17 cellular contexts compared by ENCODE assay signal in the genomic region with DNA sequence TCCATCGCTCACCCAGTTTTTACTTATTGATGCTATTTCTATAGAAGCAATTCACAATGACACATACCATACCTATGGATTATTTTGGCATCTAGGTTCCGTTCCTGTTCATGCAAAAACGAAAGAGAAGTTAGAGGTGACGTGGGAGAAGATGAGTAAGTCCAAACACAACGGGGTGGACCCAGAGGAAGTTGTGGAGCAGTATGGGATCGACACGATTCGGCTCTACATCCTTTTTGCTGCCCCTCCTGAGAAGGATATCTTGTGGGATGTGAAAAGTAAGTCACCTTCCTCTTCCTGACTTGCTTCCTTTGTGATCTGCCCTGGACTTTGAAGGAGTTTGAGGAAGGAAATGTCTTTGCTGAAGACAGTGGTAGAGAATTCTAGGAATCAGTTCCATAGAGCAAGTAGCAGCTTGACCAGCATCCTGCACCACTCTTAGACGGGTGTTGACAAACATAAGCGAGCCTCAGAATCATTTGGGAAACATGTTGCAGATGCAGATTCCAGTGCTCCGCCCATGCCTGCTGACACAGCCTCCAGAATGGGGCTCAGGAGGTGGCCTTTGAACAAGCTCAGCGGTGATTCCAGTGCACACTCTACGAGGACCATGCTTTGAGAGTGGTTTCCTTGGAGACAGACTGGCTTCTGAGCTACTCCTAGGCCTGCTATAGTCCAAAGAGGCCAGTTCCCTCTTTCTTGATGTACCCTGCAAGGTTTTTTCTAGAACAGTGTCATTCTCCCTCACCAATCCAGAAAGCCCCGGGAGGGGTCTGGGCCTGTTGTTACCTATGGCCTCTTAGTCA.
A peak's percentile ranks its signal among the peaks of the same experiment; 100 is the strongest.
DNase-seq lines count a peak whose midpoint lies in the region; ATAC-seq, FAIRE-seq and TF ChIP-seq lines count a peak whose summit lies in the region.
"Had no signal": no experiment of that assay in that cellular context is flagged by ENCODE, and none has a peak within 500 bp of the region (broad histone marks: within the 10 kb centered on the region; RNA-seq: fewer than 3 reads in every experiment).

No MANE protein-coding gene starts in this region.

- POLR2A ChIA-PET in AG04450 (lab: Yijun Ruan, JAX) (interaction anchor here (0.5 to 1.5 kb wide), 3 partner anchors 11 to 144 kb away, joined by 3 to 4 read pairs (median 3); no protein-coding TSS in a partner anchor), IMR-90 (lab: Charles Lee; ENCODE audit: unreplicated experiment) (no interaction called here), endothelial cell of umbilical vein (lab: Charles Lee) (no interaction called here)

- no peak overlapping the region; the same call in 1 of the 2 replicates for H3K18ac ChIP-seq in IMR-90 (ENCODE audit: low read depth, low read length)

- H3K4me3 ChIP-seq in AG04450 (ENCODE audit: low read depth, low read length), result no peak overlapping the region
- no peak overlapping the region for H3K4me3 ChIP-seq in IMR-90 (ENCODE audit: insufficient read depth, low read depth, low read length)
- no peak overlapping the region for H3K4me3 ChIP-seq in endothelial cell of umbilical vein (replicated peaks in 1 of 3; ENCODE audit: insufficient read depth in 1 of 3, low read depth in 1 of 3, low read length in 3 of 3)
- no peak overlapping the region for H3K4me3 ChIP-seq in osteoblast (ENCODE audit: insufficient read depth, low read length)
- H3K4me3 ChIP-seq: GM23338, PC-9 had no signal

- peaks cover 2 to 11% of the 10 kb centered on the region in 2 experiments; a peak in 2 of 4 replicates for H3K79me1 ChIP-seq in IMR-90 (ENCODE audit: low read depth in 1 of 2, low read length in 2 of 2)

- H2BK5ac ChIP-seq in IMR-90 (ENCODE audit: low read depth, low read length, poor library complexity, severe bottlenecking), result peak overlapping the region; percentile 15

- CTCF ChIA-PET in AG04450 (lab: Charles Lee), result interaction anchor here (0.6 to 2.1 kb wide), 5 partner anchors 8 to 174 kb away, joined by 3 to 15 read pairs (median 3); no protein-coding TSS in a partner anchor
- CTCF ChIA-PET in IMR-90 (lab: Yijun Ruan, JAX), result interaction anchor here (2.2 kb wide), 1 partner anchor 144 kb away, joined by 7 read pairs; no protein-coding TSS in a partner anchor
- CTCF ChIA-PET in endothelial cell of umbilical vein (lab: Charles Lee), result interaction anchor here (1.0 to 3.8 kb wide), 4 partner anchors 8 to 306 kb away, joined by 3 to 32 read pairs (median 14); no protein-coding TSS in a partner anchor

- no peak for DNase-seq in AG04450 (ENCODE audit: low read depth, low spot score)
- DNase-seq in IMR-90, result no peak
- DNase-seq in endothelial cell of umbilical vein (ENCODE audit: low read depth, low spot score), result no peak
- DNase-seq in osteoblast (ENCODE audit: insufficient read length, low spot score, missing footprints), result no peak
- no peak for DNase-seq in cortex of kidney (lab: John Stamatoyannopoulos, UW)
- no peak for DNase-seq in stimulated activated CD4-positive, alpha-beta T cell treated with anti-CD3 and anti-CD28 coated beads, Interleukin-4, amount 100 ng/mL, for 24 hours
- DNase-seq in amniotic stem cell (lab: John Stamatoyannopoulos, UW), result no peak
- DNase-seq: ACHN; BE2C; CD8-positive, alpha-beta T cell; NCI-H1092; NCI-H2107; NCI-H774; PC-9 had no signal

- BruUV-seq in IMR-90 (replicated peaks; lab: Mats Ljungman, UMichigan) (no TSS peak), endothelial cell of umbilical vein (replicated peaks; lab: Mats Ljungman, UMichigan) (no TSS peak)

- H3K56ac ChIP-seq in IMR-90 (ENCODE audit: extremely low read depth, insufficient read depth, low read length), result no peak overlapping the region

- H3K9me1 ChIP-seq in IMR-90 (ENCODE audit: insufficient read depth, low read length) (peaks cover 16% of the 10 kb centered on the region; the same call in 1 of the 2 replicates), endothelial cell of umbilical vein (replicated peaks; ENCODE audit: control insufficient read depth, extremely low read depth, insufficient read depth, low read length) (no peaks in the 10 kb centered on the region)

- no peak overlapping the region for H3K23ac ChIP-seq in IMR-90 (ENCODE audit: low read depth, low read length)

- no peak for TF ChIP-seq POLR2A in IMR-90 (IDR thresholded peaks at IDR 0.05; ENCODE audit: low read depth, low read length)
- no peak for TF ChIP-seq POLR2A in endothelial cell of umbilical vein (IDR thresholded peaks at IDR 0.05; ENCODE audit: low read depth, low read length)

- H3K14ac ChIP-seq in IMR-90 (replicated peaks; ENCODE audit: low read depth, low read length), result peak overlapping the region; percentile 69

- H2BK15ac ChIP-seq in IMR-90 (ENCODE audit: low read depth, low read length), result peak overlapping the region; percentile 26; the same call in 2 of the 3 replicates

- in situ Hi-C loops in IMR-90 (cut with MboI; ENCODE audit: low sequenced_read_pairs), result loop anchor here (10.0 kb wide), 1 partner anchor 559 kb away; no protein-coding TSS in a partner anchor

- H4K20me1 ChIP-seq in IMR-90 (ENCODE audit: insufficient read depth, low read length) (peaks cover 6% of the 10 kb centered on the region; the same call in 1 of the 2 replicates), endothelial cell of umbilical vein (replicated peaks; ENCODE audit: control insufficient read depth, extremely low read depth, insufficient read depth, low read length) (no peaks in the 10 kb centered on the region), osteoblast (ENCODE audit: insufficient read depth, low read length) (no peaks in the 10 kb centered on the region)

- TF ChIP-seq CTCF in AG04450 (IDR thresholded peaks at IDR 0.05; ENCODE audit: low read depth, low read length) (no peak), IMR-90 (conservative IDR thresholded peaks at IDR 0.05; ENCODE audit: low read depth, low read length) (no peak), endothelial cell of umbilical vein (IDR thresholded peaks at IDR 0.05; ENCODE audit: extremely low read depth in 1 of 2, insufficient read depth in 1 of 2, low read depth in 1 of 2, low read length in 2 of 2) (no peak), osteoblast (IDR thresholded peaks at IDR 0.05; ENCODE audit: extremely low read depth, low read depth, low read length) (no peak)

- H3K4me2 ChIP-seq in IMR-90 (ENCODE audit: low read depth, low read length) (no peak overlapping the region), endothelial cell of umbilical vein (ENCODE audit: insufficient read depth, low read length) (peak overlapping the region; percentile 66), osteoblast (ENCODE audit: insufficient read depth, low read length) (no peak overlapping the region)
- H3K4me2 ChIP-seq: GM23338, KMS-11, PC-9 had no signal

- H4K8ac ChIP-seq in IMR-90 (ENCODE audit: low read depth in 2 of 2, low read length in 2 of 2), result peak overlapping the region in 1 of 2 experiments; percentile 32; a peak in 1 of 4 replicates

- peak overlapping the region; percentile 37 for H3K4ac ChIP-seq in IMR-90 (ENCODE audit: low read depth, low read length)

- peak overlapping the region; percentile 32; the same call in 1 of the 2 replicates for H2BK120ac ChIP-seq in IMR-90 (ENCODE audit: low read depth, low read length)

- H2AFZ ChIP-seq in IMR-90 (replicated peaks; ENCODE audit: low read length, poor library complexity), result no peak overlapping the region
- H2AFZ ChIP-seq in endothelial cell of umbilical vein (ENCODE audit: low read depth, low read length), result peak overlapping the region; percentile 68
- H2AFZ ChIP-seq in osteoblast (ENCODE audit: low read length), result no peak overlapping the region
- H2AFZ ChIP-seq: GM23338, PC-9 had no signal

- intact Hi-C loops in IMR-90 (cut with micrococcal nuclease), result no loop called here
- intact Hi-C loops in endothelial cell of umbilical vein (cut with micrococcal nuclease), result loop anchor here (1.0 kb wide), 1 partner anchor 77 kb away; no protein-coding TSS in a partner anchor

- H2AK9ac ChIP-seq in IMR-90 (replicated peaks; ENCODE audit: low read depth, low read length, poor library complexity), result no peak overlapping the region

- dilution Hi-C loops in IMR-90 (cut with HindIII; ENCODE audit: low sequenced_read_pairs, unreplicated experiment) (loop anchor here (25.0 kb wide), 1 partner anchor 479 kb away; a partner anchor contains a TSS), endothelial cell of umbilical vein (cut with MboI; ENCODE audit: extremely low pct_ligation_motif_present, low sequenced_read_pairs) (loop anchor here (25.0 kb wide), 1 partner anchor 479 kb away; a partner anchor contains a TSS)

- H3K36me3 ChIP-seq in IMR-90 (ENCODE audit: control insufficient read depth, insufficient read depth, low read length), result peaks cover 28% of the 10 kb centered on the region
- H3K36me3 ChIP-seq in endothelial cell of umbilical vein (ENCODE audit: control insufficient read depth in 2 of 2, extremely low read depth in 1 of 2, insufficient read depth in 2 of 2, low read length in 2 of 2), result peaks cover 6 to 9% of the 10 kb centered on the region in 2 experiments
- peaks cover 52% of the 10 kb centered on the region for H3K36me3 ChIP-seq in osteoblast (ENCODE audit: insufficient read depth, low read length)
- H3K36me3 ChIP-seq: BE2C had no signal

- peak overlapping the region; percentile 5; the same call in 1 of the 2 replicates for H4K5ac ChIP-seq in IMR-90 (ENCODE audit: low read depth, low read length)

- H3K9ac ChIP-seq in IMR-90 (ENCODE audit: low read depth, low read length) (no peak overlapping the region), endothelial cell of umbilical vein (replicated peaks; ENCODE audit: extremely low read depth, insufficient read depth, low read length) (no peak overlapping the region)
- H3K9ac ChIP-seq: KMS-11 had no signal

- ATAC-seq in IMR-90 (ENCODE audit: low read depth), result peak; percentile 22
- ATAC-seq in GM18858 (IDR thresholded peaks at IDR 0.05; ENCODE audit: unreplicated experiment), result no peak
- ATAC-seq: CD8-positive, alpha-beta T cell; GM23338 had no signal

- no peak for TF ChIP-seq RAD21 in IMR-90 (IDR thresholded peaks at IDR 0.05; ENCODE audit: low read length)

- H3K27ac ChIP-seq in AG04450 (ENCODE audit: low read depth, low read length) (peak overlapping the region; percentile 63), IMR-90 (ENCODE audit: insufficient read depth, low read length) (peak overlapping the region; percentile 12; the same call in 1 of the 2 replicates), endothelial cell of umbilical vein (ENCODE audit: insufficient read depth, low read depth, low read length) (no peak overlapping the region), osteoblast (ENCODE audit: low read depth, low read length) (peak overlapping the region; percentile 11)
- H3K27ac ChIP-seq: KMS-11, PC-9 had no signal

- peak overlapping the region; percentile 38 for H4K91ac ChIP-seq in IMR-90 (ENCODE audit: insufficient read depth, low read depth, low read length)

- no peaks in the 10 kb centered on the region for H3K27me3 ChIP-seq in AG04450 (ENCODE audit: control insufficient read depth, insufficient read depth, low read length)
- no peaks in the 10 kb centered on the region for H3K27me3 ChIP-seq in IMR-90 (ENCODE audit: control insufficient read depth, insufficient read depth, low read length)
- no peaks in the 10 kb centered on the region for H3K27me3 ChIP-seq in endothelial cell of umbilical vein (ENCODE audit: control insufficient read depth in 2 of 2, insufficient read depth in 2 of 2, low read length in 2 of 2)
- H3K27me3 ChIP-seq in osteoblast (ENCODE audit: insufficient read depth, low read length), result no peaks in the 10 kb centered on the region
- H3K27me3 ChIP-seq: BE2C had no signal

- peaks cover 16% of the 10 kb centered on the region for H3K4me1 ChIP-seq in IMR-90 (ENCODE audit: control insufficient read depth, insufficient read depth, low read length)
- H3K4me1 ChIP-seq in endothelial cell of umbilical vein (ENCODE audit: control insufficient read depth, extremely low read depth, insufficient read depth, low read length), result peaks cover 18% of the 10 kb centered on the region
- peaks cover 5% of the 10 kb centered on the region for H3K4me1 ChIP-seq in osteoblast (ENCODE audit: insufficient read depth, low read length)
- H3K4me1 ChIP-seq: BE2C had no signal

- H3K79me2 ChIP-seq in endothelial cell of umbilical vein (ENCODE audit: control insufficient read depth, insufficient read depth, low read length) (no peaks in the 10 kb centered on the region), osteoblast (ENCODE audit: insufficient read depth, low read length) (no peaks in the 10 kb centered on the region)

- peak overlapping the region; percentile 79 for H2AK5ac ChIP-seq in IMR-90 (ENCODE audit: low read depth, low read length)

- H3K9me3 ChIP-seq in AG04450 (ENCODE audit: control insufficient read depth, insufficient read depth, low read length) (no peaks in the 10 kb centered on the region), IMR-90 (ENCODE audit: control insufficient read depth, insufficient read depth, low read length) (no peaks in the 10 kb centered on the region), endothelial cell of umbilical vein (replicated peaks; ENCODE audit: control insufficient read depth, insufficient read depth, low read length) (no peaks in the 10 kb centered on the region), osteoblast (ENCODE audit: low read depth, low read length) (no peaks in the 10 kb centered on the region)
- H3K9me3 ChIP-seq: BE2C had no signal

- H2BK20ac ChIP-seq in IMR-90 (ENCODE audit: low read depth, low read length), result peak overlapping the region; percentile 31; the same call in 1 of the 2 replicates

- peak; percentile 72 for FAIRE-seq in endothelial cell of umbilical vein (lab: Jason Lieb, UNC)

- 97% methylated on average over 3 of the region's 14 CpGs; no CpG with 5 or more reads in 1 of the 2 experiments for WGBS in IMR-90 (ENCODE audit: extremely low coverage in 2 of 2, insufficient read length in 1 of 2), 2 experiments
